Comparison of ENCODE assay signal across 2 cellular contexts in genomic region chr3:58463942-58464271, GRCh38.
TF ChIP-seq lines count a peak whose summit lies in the region.

No MANE protein-coding gene starts in this region.

TF ChIP-seq in IMR-90, 13 proteins besides CTCF, POLR2A, EP300 and RAD21:
- no peak for TF ChIP-seq ELK1 (IDR thresholded peaks at IDR 0.05; ENCODE audit: borderline replicate concordance, low read depth, low read length)
- peak; percentile 18; the same call in 1 of the 2 replicates for TF ChIP-seq BHLHE40 (IDR thresholded peaks at IDR 0.05; ENCODE audit: low read depth, low read length)

TF ChIP-seq in HEK293T, 16 proteins besides CTCF, POLR2A, EP300 and RAD21 (continued from another document):
- TF ChIP-seq HDGF (IDR thresholded peaks at IDR 0.05; ENCODE audit: borderline replicate concordance) (no peak), FOXA1 (IDR thresholded peaks at IDR 0.05) (no peak), ZNF384 (IDR thresholded peaks at IDR 0.05) (no peak), SUZ12 (IDR thresholded peaks at IDR 0.05) (no peak), CTBP1 (IDR thresholded peaks at IDR 0.05; ENCODE audit: borderline replicate concordance) (no peak), PKNOX1 (IDR thresholded peaks at IDR 0.05) (no peak), FOXM1 (IDR thresholded peaks at IDR 0.05; ENCODE audit: borderline replicate concordance) (no peak)
